Comparison of ENCODE assay signal across 19 cellular contexts in the genomic region with DNA sequence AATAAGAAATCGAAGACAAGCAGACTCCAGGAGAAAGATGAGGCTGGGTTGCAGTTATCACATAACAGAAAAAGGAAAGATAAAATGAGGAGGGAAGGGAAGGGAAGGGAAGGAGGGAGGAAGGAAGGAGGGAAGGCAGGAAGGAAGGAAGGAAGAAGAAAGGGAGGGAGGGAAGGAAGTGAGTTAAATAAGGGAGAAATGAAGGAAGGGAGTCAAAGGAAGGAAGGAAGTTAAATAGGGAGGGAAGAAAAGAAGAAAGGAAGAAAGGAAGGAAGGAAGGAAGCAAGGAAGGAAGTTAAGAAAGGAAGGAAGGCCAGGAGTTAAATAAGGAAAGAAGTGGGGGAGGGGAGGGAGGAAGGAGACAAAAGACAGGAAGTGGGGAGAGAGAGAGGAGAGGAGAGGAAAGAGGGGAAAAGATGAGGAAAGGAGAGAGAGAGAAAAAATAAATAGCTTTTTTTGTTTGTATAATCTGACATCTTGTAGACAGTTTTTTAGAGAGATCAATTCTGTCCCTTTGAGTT.
DNase-seq lines count a peak whose midpoint lies in the region; ATAC-seq, FAIRE-seq and TF ChIP-seq lines count a peak whose summit lies in the region.
"Had no signal": no experiment of that assay in that cellular context is flagged by ENCODE, and none has a peak within 500 bp of the region (broad histone marks: within the 10 kb centered on the region; RNA-seq: fewer than 3 reads in every experiment).

No MANE protein-coding gene starts in this region.

- DNase-seq in SK-N-MC (ENCODE audit: low read depth, low spot score): no peak
- no peak for DNase-seq in K562 (ENCODE audit: extremely low read depth in 1 of 4, low spot score in 3 of 4)
- no peak for DNase-seq in D721Med (ENCODE audit: insufficient read length, low spot score)
- DNase-seq: 8988T; ACHN; BE2C; C1 segment of cervical spinal cord; CD4-positive, alpha-beta memory T cell; CD4-positive, CD25-positive, alpha-beta regulatory T cell; CD8-positive, alpha-beta memory T cell; COR-L47; DMS79 treated with DMSO at 0.1 percent for 48 hours; GF-D8 had no signal

- CTCF ChIA-PET in HEK293 (lab: Yijun Ruan, JAX): no interaction called here
- CTCF ChIA-PET in K562 (lab: Yijun Ruan, JAX; ENCODE audit: low intra/inter-chr PET ratio): no interaction called here

- TF ChIP-seq RAD21 in K562 (CRISPR knock-in tag; conservative IDR thresholded peaks at IDR 0.05 in 1 of 2, IDR thresholded peaks at IDR 0.05 in 1 of 2): no peak

- WGBS in K562 (ENCODE audit: insufficient coverage, low coverage, missing lambda C conversion rate): 0% methylated on average over 1 of the region's 1 CpG

- ATAC-seq in K562: no peak
- no peak for ATAC-seq in GM19023 (IDR thresholded peaks at IDR 0.05; ENCODE audit: unreplicated experiment)

- no peaks in the 10 kb centered on the region for H3K79me2 ChIP-seq in K562 (ENCODE audit: control insufficient read depth, insufficient read depth, low read length)

- H4K20me1 ChIP-seq in K562 (replicated peaks; ENCODE audit: control insufficient read depth, insufficient read depth, low read length): no peaks in the 10 kb centered on the region
- H4K20me1 ChIP-seq: BLaER1 had no signal

- H3K4me1 ChIP-seq in HEK293 (ENCODE audit: control insufficient read depth, insufficient read depth, low read length) (no peaks in the 10 kb centered on the region), K562 (replicated peaks in 1 of 2; ENCODE audit: control insufficient read depth in 2 of 2, insufficient read depth in 2 of 2, low read length in 2 of 2) (no peaks in the 10 kb centered on the region)
- H3K4me1 ChIP-seq: BE2C, BLaER1 had no signal

- TF ChIP-seq EP300 in K562 (IDR thresholded peaks at IDR 0.05; ENCODE audit: low read length): no peak

- no peak overlapping the region for H2AFZ ChIP-seq in K562 (ENCODE audit: low read depth, low read length)

- FAIRE-seq in K562 (lab: Jason Lieb, UNC) (no peak), D721Med (lab: Jason Lieb, UNC) (no peak)
- FAIRE-seq: A204.1, G401.6, GM12891 had no signal

- TF ChIP-seq POLR2A in K562 (conservative IDR thresholded peaks at IDR 0.05): no peak

- no TSS peak for BruUV-seq in K562 (replicated peaks; lab: Mats Ljungman, UMichigan)

- POLR2A ChIA-PET in HEK293 (lab: Yijun Ruan, JAX) (no interaction called here), K562 (lab: Yijun Ruan, JAX) (no interaction called here)

- no peaks in the 10 kb centered on the region for H3K9me1 ChIP-seq in K562 (ENCODE audit: control insufficient read depth, insufficient read depth, low read length)

- intact Hi-C loops in K562 (cut with micrococcal nuclease): no loop called here

- no peak overlapping the region for H3K4me3 ChIP-seq in HEK293 (ENCODE audit: low read depth, low read length)
- no peak overlapping the region for H3K4me3 ChIP-seq in SK-N-MC
- no peak overlapping the region for H3K4me3 ChIP-seq in K562
- H3K4me3 ChIP-seq: BLaER1 had no signal

- H3K9me3 ChIP-seq in HEK293 (ENCODE audit: control insufficient read depth, insufficient read depth, low read depth, low read length) (no peaks in the 10 kb centered on the region), SK-N-MC (ENCODE audit: low read depth, low read length) (no peaks in the 10 kb centered on the region), K562 (replicated peaks; ENCODE audit: control insufficient read depth, insufficient read depth, low read depth, low read length) (no peaks in the 10 kb centered on the region)

- no peaks in the 10 kb centered on the region for H3K36me3 ChIP-seq in HEK293 (ENCODE audit: control insufficient read depth in 2 of 2, insufficient read depth in 1 of 2, low read length in 2 of 2)
- no peaks in the 10 kb centered on the region for H3K36me3 ChIP-seq in SK-N-MC (ENCODE audit: insufficient read depth, low read length)
- no peaks in the 10 kb centered on the region for H3K36me3 ChIP-seq in K562 (ENCODE audit: control insufficient read depth, insufficient read depth, low read length)
- H3K36me3 ChIP-seq: BE2C, BLaER1 had no signal

- in situ Hi-C loops in K562 (cut with MboI): no loop called here

- H3K9ac ChIP-seq in SK-N-MC (ENCODE audit: insufficient read length): no peak overlapping the region
- no peak overlapping the region for H3K9ac ChIP-seq in K562 (ENCODE audit: insufficient read depth in 1 of 2, low read depth in 2 of 2, low read length in 2 of 2)
- H3K9ac ChIP-seq: BLaER1 had no signal

- no peak overlapping the region for H3K27ac ChIP-seq in HEK293 (ENCODE audit: extremely low read depth, low read depth, low read length)
- H3K27ac ChIP-seq in SK-N-MC: peak overlapping the region; percentile 50; the same call in 1 of the 2 replicates
- H3K27ac ChIP-seq in K562 (ENCODE audit: extremely low read depth, low read depth, low read length): no peak overlapping the region
- H3K27ac ChIP-seq: BLaER1 had no signal

- H3K4me2 ChIP-seq in K562 (ENCODE audit: insufficient read depth, low read length): no peak overlapping the region
- H3K4me2 ChIP-seq: BLaER1 had no signal

- no peaks in the 10 kb centered on the region for H3K27me3 ChIP-seq in K562 (ENCODE audit: control insufficient read depth in 2 of 2, insufficient read depth in 2 of 2, low read length in 2 of 2)
- H3K27me3 ChIP-seq: BE2C, BLaER1 had no signal

- TF ChIP-seq CTCF in HEK293 (tag by site-specific recombination; IDR thresholded peaks at IDR 0.05) (no peak), K562 (IDR thresholded peaks at IDR 0.05 in 2 of 3, conservative IDR thresholded peaks at IDR 0.05 in 1 of 3; ENCODE audit: insufficient read depth in 2 of 3, low read depth in 1 of 3, low read length in 3 of 3) (no peak), D721Med (IDR thresholded peaks at IDR 0.05; ENCODE audit: insufficient read depth, missing control alignments) (no peak)

TF ChIP-seq in HEK293, 187 proteins besides CTCF, POLR2A, EP300 and RAD21 (continues in another document):
- TF ChIP-seq, protein P1, sequence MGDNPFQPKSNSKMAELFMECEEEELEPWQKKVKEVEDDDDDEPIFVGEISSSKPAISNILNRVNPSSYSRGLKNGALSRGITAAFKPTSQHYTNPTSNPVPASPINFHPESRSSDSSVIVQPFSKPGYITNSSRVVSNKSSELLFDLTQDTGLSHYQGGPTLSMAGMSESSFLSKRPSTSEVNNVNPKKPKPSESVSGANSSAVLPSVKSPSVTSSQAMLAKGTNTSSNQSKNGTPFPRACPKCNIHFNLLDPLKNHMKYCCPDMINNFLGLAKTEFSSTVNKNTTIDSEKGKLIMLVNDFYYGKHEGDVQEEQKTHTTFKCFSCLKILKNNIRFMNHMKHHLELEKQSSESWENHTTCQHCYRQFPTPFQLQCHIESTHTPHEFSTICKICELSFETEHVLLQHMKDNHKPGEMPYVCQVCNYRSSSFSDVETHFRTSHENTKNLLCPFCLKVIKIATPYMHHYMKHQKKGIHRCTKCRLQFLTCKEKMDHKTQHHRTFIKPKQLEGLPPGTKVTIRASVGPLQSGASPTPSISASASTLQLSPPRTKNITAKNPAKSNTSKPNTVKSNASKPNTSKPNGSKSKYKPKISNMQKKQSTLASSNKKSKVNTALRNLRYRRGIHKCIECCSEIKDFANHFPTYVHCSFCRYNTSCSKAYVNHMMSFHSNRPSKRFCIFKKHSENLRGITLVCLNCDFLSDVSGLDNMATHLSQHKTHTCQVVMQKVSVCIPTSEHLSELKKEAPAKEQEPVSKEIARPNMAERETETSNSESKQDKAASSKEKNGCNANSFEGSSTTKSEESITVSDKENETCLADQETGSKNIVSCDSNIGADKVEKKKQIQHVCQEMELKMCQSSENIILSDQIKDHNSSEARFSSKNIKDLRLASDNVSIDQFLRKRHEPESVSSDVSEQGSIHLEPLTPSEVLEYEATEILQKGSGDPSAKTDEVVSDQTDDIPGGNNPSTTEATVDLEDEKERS (tag by site-specific recombination; IDR thresholded peaks at IDR 0.05): no peak
- TF ChIP-seq ZNF366 (tag by site-specific recombination; conservative IDR thresholded peaks at IDR 0.05) (peak; percentile 62; the same call in 1 of the 2 replicates), ZFP41 (tag by site-specific recombination; IDR thresholded peaks at IDR 0.05; ENCODE audit: borderline replicate concordance) (no peak)

TF ChIP-seq in K562, 482 proteins besides CTCF, POLR2A, EP300 and RAD21:
- TF ChIP-seq CBX1 (IDR thresholded peaks at IDR 0.05; ENCODE audit: low read depth): no peak
- TF ChIP-seq BACH1 (tag; IDR thresholded peaks at IDR 0.05): no peak
- no peak for TF ChIP-seq RNF2 (IDR thresholded peaks at IDR 0.05)
- no peak for TF ChIP-seq SP1 (CRISPR knock-in tag; IDR thresholded peaks at IDR 0.05)
- TF ChIP-seq ZBTB1 (CRISPR knock-in tag; IDR thresholded peaks at IDR 0.05; ENCODE audit: borderline replicate concordance, low read depth): no peak
- TF ChIP-seq, protein P2, sequence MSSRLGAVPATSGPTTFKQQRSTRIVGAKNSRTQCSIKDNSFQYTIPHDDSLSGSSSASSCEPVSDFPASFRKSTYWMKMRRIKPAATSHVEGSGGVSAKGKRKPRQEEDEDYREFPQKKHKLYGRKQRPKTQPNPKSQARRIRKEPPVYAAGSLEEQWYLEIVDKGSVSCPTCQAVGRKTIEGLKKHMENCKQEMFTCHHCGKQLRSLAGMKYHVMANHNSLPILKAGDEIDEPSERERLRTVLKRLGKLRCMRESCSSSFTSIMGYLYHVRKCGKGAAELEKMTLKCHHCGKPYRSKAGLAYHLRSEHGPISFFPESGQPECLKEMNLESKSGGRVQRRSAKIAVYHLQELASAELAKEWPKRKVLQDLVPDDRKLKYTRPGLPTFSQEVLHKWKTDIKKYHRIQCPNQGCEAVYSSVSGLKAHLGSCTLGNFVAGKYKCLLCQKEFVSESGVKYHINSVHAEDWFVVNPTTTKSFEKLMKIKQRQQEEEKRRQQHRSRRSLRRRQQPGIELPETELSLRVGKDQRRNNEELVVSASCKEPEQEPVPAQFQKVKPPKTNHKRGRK (tag; IDR thresholded peaks at IDR 0.05): peak; percentile 43; the same call in 1 of the 2 replicates
- no peak for TF ChIP-seq ZKSCAN3 (CRISPR knock-in tag; IDR thresholded peaks at IDR 0.05)
